Comparison of ENCODE assay signal across 8 cellular contexts in the genomic region with DNA sequence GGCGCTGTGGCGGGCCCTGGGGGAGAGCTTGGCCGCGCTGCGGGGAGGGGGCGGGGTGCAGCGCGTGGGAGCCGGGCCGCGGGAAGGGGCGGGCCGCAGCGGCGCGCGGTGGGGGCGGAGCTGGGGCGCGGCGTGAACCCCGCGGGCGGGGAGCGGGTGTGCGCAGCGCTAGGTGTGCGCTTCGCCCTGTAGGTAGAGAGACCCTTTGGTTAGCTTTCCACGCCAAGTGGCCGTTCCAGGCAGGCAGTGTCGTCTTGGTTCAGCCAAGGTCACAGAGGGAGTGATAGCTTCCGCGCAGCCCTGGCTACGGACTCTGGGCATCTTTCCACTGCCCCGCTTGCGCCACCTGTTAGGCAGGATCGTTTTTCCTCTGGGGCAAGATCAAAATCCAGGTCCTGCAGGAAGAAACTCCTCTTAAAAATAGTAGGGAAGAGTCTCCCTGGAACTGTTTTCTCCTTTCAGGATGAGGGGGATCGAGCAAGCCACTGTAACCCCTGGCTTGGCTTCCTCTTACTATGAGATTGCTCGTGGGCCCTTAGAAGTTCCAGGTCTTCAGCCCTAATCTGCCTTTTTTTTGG. TPM values are rescaled to one million over a fixed set of nuclear protein-coding genes. Genes with fewer than 3 reads are reported as not detected.
DNase-seq lines count a peak whose midpoint lies in the region; ATAC-seq, FAIRE-seq and TF ChIP-seq lines count a peak whose summit lies in the region.

No MANE protein-coding gene starts in this region.

- H3K27me3 ChIP-seq in body of pancreas, result no peaks in the 10 kb centered on the region
- H3K27me3 ChIP-seq in keratinocyte (ENCODE audit: control insufficient read depth, extremely low read depth, insufficient read depth, low read length), result no peaks in the 10 kb centered on the region

- H3K9me3 Mint-ChIP-seq in stimulated activated naive CD8-positive, alpha-beta T cell treated with anti-CD3 and anti-CD28 coated beads, Interleukin-15, Interleukin-2, amounts not matched to agents 100 ng/mL and 50 ng/mL, for 24 hours, result no peaks in the 10 kb centered on the region

- H3K4me1 ChIP-seq in body of pancreas (peaks cover 27% of the 10 kb centered on the region), keratinocyte (ENCODE audit: control insufficient read depth, extremely low read depth, insufficient read depth, low read length) (peaks cover 14% of the 10 kb centered on the region)

- H3K9ac ChIP-seq in keratinocyte (ENCODE audit: control insufficient read depth, extremely low read depth, insufficient read depth, low read length), result peak overlapping the region; percentile 96

- peak in 1 of 3 donors; percentile 20 for TF ChIP-seq POLR2A in body of pancreas (IDR thresholded peaks at IDR 0.05)

- H3K79me2 ChIP-seq in keratinocyte (ENCODE audit: control insufficient read depth, insufficient read depth, low read length), result peaks cover 47% of the 10 kb centered on the region

- H3K9me3 ChIP-seq in body of pancreas, result no peaks in the 10 kb centered on the region
- H3K9me3 ChIP-seq in keratinocyte (ENCODE audit: control insufficient read depth, low read depth, low read length), result no peaks in the 10 kb centered on the region

- H3K27ac ChIP-seq in body of pancreas (peak overlapping the region; percentile 84 to 96 (median 90)), keratinocyte (ENCODE audit: control insufficient read depth, insufficient read depth, low read length) (peak overlapping the region; percentile 91)

- peaks cover 63% of the 10 kb centered on the region for H3K36me3 Mint-ChIP-seq in stimulated activated naive CD8-positive, alpha-beta T cell treated with anti-CD3 and anti-CD28 coated beads, Interleukin-15, Interleukin-2, amounts not matched to agents 100 ng/mL and 50 ng/mL, for 24 hours (ENCODE audit: low read depth)

- H3K4me2 ChIP-seq in keratinocyte (ENCODE audit: control insufficient read depth, extremely low read depth, insufficient read depth, low read depth, low read length), result peak overlapping the region; percentile 90

- H3K27me3 Mint-ChIP-seq in stimulated activated naive CD8-positive, alpha-beta T cell treated with anti-CD3 and anti-CD28 coated beads, Interleukin-15, Interleukin-2, amounts not matched to agents 100 ng/mL and 50 ng/mL, for 24 hours, result no peaks in the 10 kb centered on the region

- ATAC-seq in GM18498 (IDR thresholded peaks at IDR 0.05; ENCODE audit: unreplicated experiment), result peak; percentile 58
- ATAC-seq in HG02840 (IDR thresholded peaks at IDR 0.05; ENCODE audit: low FRiP score, unreplicated experiment), result peak; percentile 36
- ATAC-seq in body of pancreas, result peak; percentile 72

- FAIRE-seq in keratinocyte (lab: Jason Lieb, UNC), result no peak

- peaks cover 46% of the 10 kb centered on the region for H3K4me1 Mint-ChIP-seq in stimulated activated naive CD8-positive, alpha-beta T cell treated with anti-CD3 and anti-CD28 coated beads, Interleukin-15, Interleukin-2, amounts not matched to agents 100 ng/mL and 50 ng/mL, for 24 hours (ENCODE audit: low read depth)

- H3K4me3 Mint-ChIP-seq in stimulated activated naive CD8-positive, alpha-beta T cell treated with anti-CD3 and anti-CD28 coated beads, Interleukin-15, Interleukin-2, amounts not matched to agents 100 ng/mL and 50 ng/mL, for 24 hours, result peak overlapping the region; percentile 100

- DNase-seq in AG08395 (ENCODE audit: low spot score) (peak; percentile 71), NCI-H69 (lab: John Stamatoyannopoulos, UW) (peak; percentile 86), body of pancreas (peak; percentile 79 to 86 (median 81)), keratinocyte (ENCODE audit: low read depth, low spot score) (no peak), MV-4-11 (lab: John Stamatoyannopoulos, UW) (no peak)

- dilution Hi-C loops in keratinocyte (cut with MboI; ENCODE audit: extremely low pct_ligation_motif_present, low sequenced_read_pairs), result no loop called here

- peaks cover 2% of the 10 kb centered on the region for H3K9me1 ChIP-seq in keratinocyte (ENCODE audit: control insufficient read depth, extremely low read depth, insufficient read depth, low read length)

- peaks cover 4% of the 10 kb centered on the region for H4K20me1 ChIP-seq in keratinocyte (ENCODE audit: control insufficient read depth, extremely low read depth, insufficient read depth, low read length)

- peak overlapping the region; percentile 60 to 80 for H3K4me3 ChIP-seq in body of pancreas
- peak overlapping the region; percentile 92 to 100 (median 100) for H3K4me3 ChIP-seq in keratinocyte (ENCODE audit: control insufficient read depth in 2 of 3, extremely low read depth in 1 of 3, insufficient read depth in 2 of 3, low read depth in 1 of 3, low read length in 3 of 3)

- intact Hi-C loops in body of pancreas (cut with DNase I), result no loop called here

- TF ChIP-seq CTCF in body of pancreas (IDR thresholded peaks at IDR 0.05), result peak in 4 of 7 experiments; percentile 9 to 23 (median 17)
- TF ChIP-seq CTCF in keratinocyte (optimal IDR thresholded peaks at IDR 0.05 in 1 of 3, IDR thresholded peaks at IDR 0.05 in 1 of 3, conservative IDR thresholded peaks at IDR 0.05 in 1 of 3; ENCODE audit: extremely low read depth in 1 of 3, insufficient read depth in 2 of 3, low read length in 3 of 3), result peak in 1 of 3 experiments; percentile 36

- H2AFZ ChIP-seq in keratinocyte (ENCODE audit: control insufficient read depth, low read length), result peak overlapping the region; percentile 97

- peaks cover 10 to 22% of the 10 kb centered on the region in 2 donors for H3K36me3 ChIP-seq in body of pancreas (replicated peaks in 1 of 2; ENCODE audit: insufficient read depth in 1 of 2, low read depth in 2 of 2)
- H3K36me3 ChIP-seq in keratinocyte (ENCODE audit: control insufficient read depth in 2 of 2, extremely low read depth in 1 of 2, insufficient read depth in 2 of 2, low read length in 2 of 2), result peaks cover 25 to 28% of the 10 kb centered on the region in 2 experiments

- 0 to 1% methylated on average over 18 to 40 of the region's 40 CpGs for whole genome bisulfite sequencing in body of pancreas, 2 donors

- H3K27ac Mint-ChIP-seq in stimulated activated naive CD8-positive, alpha-beta T cell treated with anti-CD3 and anti-CD28 coated beads, Interleukin-15, Interleukin-2, amounts not matched to agents 100 ng/mL and 50 ng/mL, for 24 hours, result peak overlapping the region; percentile 99

RNA-seq across cellular contexts. Expression of gene BANF1, which starts 0.4 kb away (rescaled TPM):
- 10 to 100 TPM; 44.4 to 62.3 TPM for total RNA-seq in body of pancreas
- 112 to 187 TPM (median 154 TPM) in 3 replicates for polyA plus RNA-seq in keratinocyte
- 12.9 TPM for polyA plus RNA-seq in keratinocyte (2011; ENCODE audit: low read depth)
- polyA plus RNA-seq in keratinocyte (2011; cell fraction: cytosol; rRNA removed), result 206 and 231 TPM in 2 replicates
- polyA plus RNA-seq in keratinocyte (2011; cell fraction: nucleus; rRNA removed), result 99.3 and 102 TPM in 2 replicates
- polyA plus RNA-seq in keratinocyte (2012; ENCODE audit: low replicate concordance), result 152 and 176 TPM in 2 replicates
- 61.8 to 73.4 TPM (median 69.0 TPM) in 3 replicates for polyA minus RNA-seq in keratinocyte
- 84.6 TPM for polyA minus RNA-seq in keratinocyte (2011; cell fraction: cytosol; rRNA and poly(A)+ RNA removed)
- 16.2 and 16.9 TPM in 2 replicates for polyA minus RNA-seq in keratinocyte (2011; cell fraction: nucleus; rRNA and poly(A)+ RNA removed)

RNA-seq across cellular contexts. Expression of gene EIF1AD, which starts 0.8 kb away (rescaled TPM):
- total RNA-seq in body of pancreas, result 10 to 100 TPM in 1 of 2 donors, 1 to 10 TPM in 1; 7.8 to 28.0 TPM
- polyA plus RNA-seq in keratinocyte, result 23.1 to 36.8 TPM (median 29.6 TPM) in 3 replicates
- 27.8 TPM for polyA plus RNA-seq in keratinocyte (2011; ENCODE audit: low read depth)
- 25.7 and 27.4 TPM in 2 replicates for polyA plus RNA-seq in keratinocyte (2011; cell fraction: cytosol; rRNA removed)
- polyA plus RNA-seq in keratinocyte (2011; cell fraction: nucleus; rRNA removed), result 37.9 and 40.2 TPM in 2 replicates
- polyA plus RNA-seq in keratinocyte (2012; ENCODE audit: low replicate concordance), result 29.7 and 31.2 TPM in 2 replicates
- 42.8 to 48.1 TPM (median 44.4 TPM) in 3 replicates for polyA minus RNA-seq in keratinocyte
- 24.6 TPM for polyA minus RNA-seq in keratinocyte (2011; cell fraction: cytosol; rRNA and poly(A)+ RNA removed)
- 18.7 and 30.3 TPM in 2 replicates for polyA minus RNA-seq in keratinocyte (2011; cell fraction: nucleus; rRNA and poly(A)+ RNA removed)

RNA-seq across cellular contexts. Expression of gene CST6, which starts 9.1 kb away (rescaled TPM):
- not detected for total RNA-seq in body of pancreas
- 1.4 to 2.3 TPM (median 1.7 TPM) in 3 replicates for polyA plus RNA-seq in keratinocyte
- polyA plus RNA-seq in keratinocyte (2011; ENCODE audit: low read depth), result 27.8 TPM
- polyA plus RNA-seq in keratinocyte (2011; cell fraction: cytosol; rRNA removed), result 3.3 and 4.9 TPM in 2 replicates
- 3.7 and 7.6 TPM in 2 replicates for polyA plus RNA-seq in keratinocyte (2011; cell fraction: nucleus; rRNA removed)
- polyA plus RNA-seq in keratinocyte (2012; ENCODE audit: low replicate concordance), result 2.0 and 195 TPM in 2 replicates
- polyA minus RNA-seq in keratinocyte, result 0.32 TPM in 1 of 3 replicates, not detected in the others
- not detected for polyA minus RNA-seq in keratinocyte (2011; cell fraction: cytosol; rRNA and poly(A)+ RNA removed)
- polyA minus RNA-seq in keratinocyte (2011; cell fraction: nucleus; rRNA and poly(A)+ RNA removed), result 5.0 TPM in 1 of 2 replicates, not detected in the other

RNA-seq across cellular contexts. Expression of gene CATSPER1, which starts 23.5 kb away (rescaled TPM):
- not detected for total RNA-seq in body of pancreas
- polyA plus RNA-seq in keratinocyte, result 0.07 TPM in 1 of 3 replicates, not detected in the others
- polyA plus RNA-seq in keratinocyte (2011; ENCODE audit: low read depth), result not detected
- not detected in 2 replicates for polyA plus RNA-seq in keratinocyte (2011; cell fraction: cytosol; rRNA removed)
- polyA plus RNA-seq in keratinocyte (2011; cell fraction: nucleus; rRNA removed), result not detected in 2 replicates
- polyA plus RNA-seq in keratinocyte (2012; ENCODE audit: low replicate concordance), result 0.17 TPM in 1 of 2 replicates, not detected in the other
- polyA minus RNA-seq in keratinocyte, result not detected in 3 replicates
- polyA minus RNA-seq in keratinocyte (2011; cell fraction: cytosol; rRNA and poly(A)+ RNA removed), result not detected
- not detected in 2 replicates for polyA minus RNA-seq in keratinocyte (2011; cell fraction: nucleus; rRNA and poly(A)+ RNA removed)

RNA-seq across cellular contexts. Expression of gene SART1, which starts 41.2 kb away (rescaled TPM):
- total RNA-seq in body of pancreas, result 10 to 100 TPM; 27.5 to 60.6 TPM
- 5.9 to 28.0 TPM (median 14.7 TPM) in 3 replicates for polyA plus RNA-seq in keratinocyte
- polyA plus RNA-seq in keratinocyte (2011; ENCODE audit: low read depth), result 80.5 TPM
- 6.2 and 18.6 TPM in 2 replicates for polyA plus RNA-seq in keratinocyte (2011; cell fraction: cytosol; rRNA removed)
- 17.9 and 27.4 TPM in 2 replicates for polyA plus RNA-seq in keratinocyte (2011; cell fraction: nucleus; rRNA removed)
- polyA plus RNA-seq in keratinocyte (2012; ENCODE audit: low replicate concordance), result 34.0 and 58.1 TPM in 2 replicates
- polyA minus RNA-seq in keratinocyte, result 2.7 to 29.5 TPM (median 10.2 TPM) in 3 replicates
- 24.4 TPM for polyA minus RNA-seq in keratinocyte (2011; cell fraction: cytosol; rRNA and poly(A)+ RNA removed)
- 4.8 and 8.4 TPM in 2 replicates for polyA minus RNA-seq in keratinocyte (2011; cell fraction: nucleus; rRNA and poly(A)+ RNA removed)

Comparison
In these comparisons a context has a peak if more than half of its experiments do, and no peak if none do; other contexts are left out.
1. DNase-seq: peak in AG08395 (single experiment), NCI-H69 (single experiment) and body of pancreas (4 of 4); none in keratinocyte (single experiment) and MV-4-11 (single experiment).
2. Peak in every context shown above with its lines, with median percentiles within 50 percentile points of each other: ATAC-seq.